29 cellular contexts compared by ENCODE assay signal in the genomic region with DNA sequence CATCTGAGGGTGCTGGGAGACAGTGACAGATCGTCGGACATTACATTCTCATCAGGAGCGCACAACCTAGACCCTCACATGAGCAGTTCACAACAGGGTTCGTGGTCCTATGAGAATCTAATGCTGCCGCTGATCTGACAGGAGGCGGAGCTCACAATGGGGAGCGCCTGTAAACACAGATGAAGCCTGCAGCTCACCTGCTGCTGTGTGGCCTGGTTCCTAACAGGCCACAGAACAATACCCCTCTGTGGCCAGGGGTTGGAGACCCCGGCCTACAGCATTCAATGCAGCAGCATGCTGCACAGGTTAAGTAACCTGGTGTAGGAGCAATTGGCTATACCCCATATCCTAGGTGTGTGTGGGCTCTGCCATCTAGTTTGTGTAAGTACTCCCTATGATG. TPM values are rescaled to one million over a fixed set of nuclear protein-coding genes. Genes with fewer than 3 reads are reported as not detected.
A peak's percentile ranks its signal among the peaks of the same experiment; 100 is the strongest.
DNase-seq lines count a peak whose midpoint lies in the region; ATAC-seq and TF ChIP-seq lines count a peak whose summit lies in the region.
"Had no signal": no experiment of that assay in that cellular context is flagged by ENCODE, and none has a peak within 500 bp of the region (broad histone marks: within the 10 kb centered on the region; RNA-seq: fewer than 3 reads in every experiment).

No MANE protein-coding gene starts in this region.

- H3K4me2 ChIP-seq in GM23338, result no peak overlapping the region
- no peak overlapping the region for H3K4me2 ChIP-seq in neural progenitor cell

- peaks cover 3% of the 10 kb centered on the region; the same call in 2 of the 3 replicates for H3K9me3 Mint-ChIP-seq in GM23338
- no peaks in the 10 kb centered on the region for H3K9me3 Mint-ChIP-seq in neural progenitor cell
- H3K9me3 Mint-ChIP-seq: CD4-positive, alpha-beta T cell had no signal

- peak; percentile 17 for DNase-seq in NCI-H748 (lab: John Stamatoyannopoulos, UW; ENCODE audit: unreplicated experiment)
- no peak for DNase-seq in NCI-H748 treated with DMSO at 0.1 percent for 48 hours (lab: John Stamatoyannopoulos, UW)
- peak; percentile 30 for DNase-seq in GM23338 (ENCODE audit: low spot score)
- peak; percentile 31 for DNase-seq in neural progenitor cell (ENCODE audit: low spot score)
- DNase-seq in GM13976 (ENCODE audit: low spot score), result no peak
- DNase-seq: CD4-positive, alpha-beta T cell; DMS53; MV-4-11; NCI-H1105; NCI-H2029; NCI-H2171; NCI-H226; NCI-H510A treated with DMSO at 0.1 percent for 48 hours; NCI-H82; Peyer's patch; SHP77 treated with DMSO at 0.1 percent for 48 hours had no signal

- H3K27me3 ChIP-seq in GM23338 (ENCODE audit: insufficient read depth) (no peaks in the 10 kb centered on the region), neural progenitor cell (no peaks in the 10 kb centered on the region)
- H3K27me3 ChIP-seq: BLaER1, Peyer's patch had no signal

- H2AFZ ChIP-seq in GM23338 (no peak overlapping the region), neural progenitor cell (replicated peaks) (no peak overlapping the region)

- no peaks in the 10 kb centered on the region for H3K79me2 ChIP-seq in GM23338 (replicated peaks; ENCODE audit: insufficient read depth)
- no peaks in the 10 kb centered on the region for H3K79me2 ChIP-seq in neural progenitor cell (ENCODE audit: low read depth)

- H3K27me3 Mint-ChIP-seq in GM23338 (ENCODE audit: insufficient read depth, low read depth, poor library complexity) (peaks cover 9% of the 10 kb centered on the region), neural progenitor cell (ENCODE audit: insufficient read depth, low read depth) (peaks cover 7% of the 10 kb centered on the region)

- H3F3A ChIP-seq in GM23338 (replicated peaks; ENCODE audit: low read depth) (0 out of 2 replicates have a peak, but pooled peaks cover 9% of the 10 kb centered on the region), neural progenitor cell (ENCODE audit: low read depth) (peaks cover 7% of the 10 kb centered on the region)

- 0 out of 2 replicates have a peak, but pooled peaks cover 5% of the 10 kb centered on the region for H3K9me2 ChIP-seq in GM23338 (ENCODE audit: insufficient read depth)

- H3K36me3 ChIP-seq in GM23338 (ENCODE audit: insufficient read depth), result no peaks in the 10 kb centered on the region
- no peaks in the 10 kb centered on the region for H3K36me3 ChIP-seq in neural progenitor cell
- H3K36me3 ChIP-seq: BLaER1, Peyer's patch had no signal

- H3K27ac ChIP-seq in GM23338 (ENCODE audit: low read depth) (no peak overlapping the region), VCaP (peak overlapping the region; percentile 32), neural progenitor cell (no peak overlapping the region)
- H3K27ac ChIP-seq: BLaER1, Peyer's patch, SK-N-MC had no signal

- TF ChIP-seq CTCF in GM23338 (conservative IDR thresholded peaks at IDR 0.05; ENCODE audit: low read depth in 2 of 2), result no peak
- no peak for TF ChIP-seq CTCF in VCaP (conservative IDR thresholded peaks at IDR 0.05)
- TF ChIP-seq CTCF in neural progenitor cell (IDR thresholded peaks at IDR 0.05), result no peak
- TF ChIP-seq CTCF in GM13976 (IDR thresholded peaks at IDR 0.05; ENCODE audit: borderline replicate concordance, control extremely low read depth, extremely low read depth, insufficient read depth, missing control alignments), result no peak

- H3K9me3 ChIP-seq in neural progenitor cell (ENCODE audit: low read depth), result no peaks in the 10 kb centered on the region
- H3K9me3 ChIP-seq: BLaER1, Peyer's patch had no signal

- H3K36me3 Mint-ChIP-seq in GM23338 (ENCODE audit: low read depth) (no peaks in the 10 kb centered on the region; the same call in 2 of the 3 replicates), neural progenitor cell (no peaks in the 10 kb centered on the region)

- no peak overlapping the region for H3K9ac ChIP-seq in neural progenitor cell
- H3K9ac ChIP-seq: BLaER1 had no signal

- H3K4me3 Mint-ChIP-seq in GM23338, result no peak overlapping the region
- H3K4me3 Mint-ChIP-seq in neural progenitor cell, result no peak overlapping the region
- H3K4me3 Mint-ChIP-seq: CD4-positive, alpha-beta T cell had no signal

- no peak overlapping the region for H3K4me3 ChIP-seq in GM23338
- no peak overlapping the region for H3K4me3 ChIP-seq in neural progenitor cell
- H3K4me3 ChIP-seq: BLaER1, K562, Peyer's patch, SK-N-MC had no signal

- H3K27ac Mint-ChIP-seq in GM23338, result no peak overlapping the region
- H3K27ac Mint-ChIP-seq in neural progenitor cell, result no peak overlapping the region

- H3K4me1 Mint-ChIP-seq in GM23338 (peaks cover 2% of the 10 kb centered on the region; the same call in 1 of the 3 replicates), neural progenitor cell (peaks cover 11% of the 10 kb centered on the region)

- H4K20me1 ChIP-seq in GM23338 (replicated peaks; ENCODE audit: insufficient read depth), result no peaks in the 10 kb centered on the region
- H4K20me1 ChIP-seq in neural progenitor cell (ENCODE audit: low read depth), result no peaks in the 10 kb centered on the region
- H4K20me1 ChIP-seq: BLaER1 had no signal

- no peaks in the 10 kb centered on the region for H3K4me1 ChIP-seq in GM23338 (ENCODE audit: insufficient read depth)
- no peaks in the 10 kb centered on the region for H3K4me1 ChIP-seq in neural progenitor cell
- H3K4me1 ChIP-seq: BLaER1, Peyer's patch had no signal

- ATAC-seq in GM23338 (peak; percentile 59), HG02870 (IDR thresholded peaks at IDR 0.05; ENCODE audit: unreplicated experiment) (no peak), GM19324 (IDR thresholded peaks at IDR 0.05; ENCODE audit: low FRiP score, unreplicated experiment) (no peak)

- in situ Hi-C loops in GM13976 (cut with MboI; ENCODE audit: low sequenced_read_pairs, unreplicated experiment), result no loop called here

TF ChIP-seq in GM23338, 12 proteins besides CTCF, POLR2A, EP300 and RAD21:
- TF ChIP-seq, protein P1, sequence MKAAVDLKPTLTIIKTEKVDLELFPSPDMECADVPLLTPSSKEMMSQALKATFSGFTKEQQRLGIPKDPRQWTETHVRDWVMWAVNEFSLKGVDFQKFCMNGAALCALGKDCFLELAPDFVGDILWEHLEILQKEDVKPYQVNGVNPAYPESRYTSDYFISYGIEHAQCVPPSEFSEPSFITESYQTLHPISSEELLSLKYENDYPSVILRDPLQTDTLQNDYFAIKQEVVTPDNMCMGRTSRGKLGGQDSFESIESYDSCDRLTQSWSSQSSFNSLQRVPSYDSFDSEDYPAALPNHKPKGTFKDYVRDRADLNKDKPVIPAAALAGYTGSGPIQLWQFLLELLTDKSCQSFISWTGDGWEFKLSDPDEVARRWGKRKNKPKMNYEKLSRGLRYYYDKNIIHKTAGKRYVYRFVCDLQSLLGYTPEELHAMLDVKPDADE (IDR thresholded peaks at IDR 0.05), result no peak
- TF ChIP-seq POLR2AphosphoS5 (IDR thresholded peaks at IDR 0.05; ENCODE audit: low read depth) (no peak), CREB1 (CRISPR knock-in tag; IDR thresholded peaks at IDR 0.05; ENCODE audit: low read depth) (no peak), STAT1 (IDR thresholded peaks at IDR 0.05; ENCODE audit: unreplicated experiment) (no peak), EZH2phosphoT487 (IDR thresholded peaks at IDR 0.05; ENCODE audit: unreplicated experiment) (no peak), EZH2 (IDR thresholded peaks at IDR 0.05; ENCODE audit: low read depth, unreplicated experiment) (no peak)

RNA-seq across cellular contexts. Expression of a gene that starts 19.5 kb away (rescaled TPM):
- total RNA-seq in GM23338 (2014; rRNA removed; shearing (Covaris generic)), result not detected in 2 replicates
- not detected in 2 replicates for polyA plus RNA-seq in GM23338 (2016; fragmentation: Nextera tagmentation; extraction: Ambion mirVana)
- total RNA-seq in neural progenitor cell (ENCODE audit: low replicate concordance), result not detected in 2 replicates
- total RNA-seq: CD4-positive, alpha-beta T cell; Daoy; H4; HT1080; K562; MCF 10A; OCI-LY7; Peyer's patch; T-helper 1 cell treated with Interleukin-12 subunit alpha and Interleukin-12 subunit beta and Interleukin-4 antibody, amounts not matched to agents 30 ng/mL and 1 ng/mL, for 36 hours had no signal
- polyA plus RNA-seq: AG04450, K562 had no signal

Comparison
In these comparisons a context has a peak if more than half of its experiments do, and no peak if none do; other contexts are left out.
1. DNase-seq: peak in NCI-H748 (single experiment), GM23338 (single experiment) and neural progenitor cell (single experiment); none in NCI-H748 treated with DMSO at 0.1 percent for 48 hours (single experiment) and GM13976 (single experiment).